In the genomic region with DNA sequence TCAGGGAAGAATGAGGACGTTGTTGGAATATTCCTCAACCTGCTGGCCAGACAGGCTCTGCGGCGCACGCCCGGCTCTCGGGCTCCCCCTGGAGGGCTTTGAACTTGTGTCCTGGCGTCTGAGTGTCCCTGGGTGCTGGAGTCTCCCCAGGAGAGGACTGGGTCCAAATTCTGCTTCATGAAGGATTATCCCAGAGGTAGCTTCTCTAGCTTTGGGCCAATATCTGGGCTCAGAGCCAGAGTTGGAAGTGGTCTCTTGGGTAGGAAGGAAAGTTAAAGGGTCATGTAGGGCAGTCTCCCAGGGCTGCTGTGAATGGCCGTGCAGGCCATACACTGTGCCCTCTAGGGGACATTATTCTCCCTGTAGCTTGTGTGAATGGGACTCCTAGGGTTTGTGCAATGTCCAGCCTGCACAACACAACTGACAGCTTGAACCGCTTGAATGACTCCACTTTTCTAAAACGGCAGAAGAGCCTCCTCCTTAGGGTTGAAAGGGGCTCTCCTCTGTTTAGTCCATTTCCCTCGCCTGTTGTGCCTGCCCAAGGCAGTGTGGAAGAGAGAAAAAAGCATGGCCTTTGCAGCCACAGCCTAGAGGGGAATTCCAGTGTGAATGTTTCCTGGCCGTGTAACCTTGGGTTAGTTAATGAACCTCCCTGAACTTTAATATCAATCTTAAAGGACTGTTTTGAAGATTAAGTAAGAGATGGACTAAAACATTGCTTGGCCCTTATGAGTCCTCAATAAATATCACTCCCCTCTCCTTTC, we compare ENCODE assay signal across 8 cellular contexts.
DNase-seq lines count a peak whose midpoint lies in the region; TF ChIP-seq lines count a peak whose summit lies in the region.

No MANE protein-coding gene starts in this region.

- H3K27me3 Mint-ChIP-seq in chondrocyte (ENCODE audit: low read depth): peaks cover 79% of the 10 kb centered on the region

- peak; percentile 71 for DNase-seq in COLO829 (ENCODE audit: low spot score)
- DNase-seq in H7: peak; percentile 90
- DNase-seq in NCI-H2196 (lab: John Stamatoyannopoulos, UW; ENCODE audit: unreplicated experiment): peak; percentile 86
- DNase-seq in activated CD4-positive, CD25-positive, alpha-beta regulatory T cell (lab: John Stamatoyannopoulos, UW): peak in 3 of 4 experiments; percentile 13 to 40 (median 15)
- DNase-seq in chondrocyte (ENCODE audit: low spot score): peak; percentile 84
- peak; percentile 70 to 72 for DNase-seq in stimulated activated CD4-positive, alpha-beta T cell treated with anti-CD3 and anti-CD28 coated beads, Interleukin-2, amount 100 ng/mL, for 48 hours
- no peak for DNase-seq in OCI-M2 (lab: John Stamatoyannopoulos, UW; ENCODE audit: unreplicated experiment)

- TF ChIP-seq CTCF in chondrocyte (IDR thresholded peaks at IDR 0.05): peak; percentile 93

- peak overlapping the region; percentile 40 for H3K27ac ChIP-seq in layer of hippocampus (ENCODE audit: low read depth, low read length)

- H3K36me3 ChIP-seq in H7 (replicated peaks; ENCODE audit: control insufficient read depth, insufficient read depth, low read length): no peaks in the 10 kb centered on the region

- no peak overlapping the region for H3K4me3 Mint-ChIP-seq in chondrocyte (ENCODE audit: unreplicated experiment)

- no peaks in the 10 kb centered on the region for H3K9me3 Mint-ChIP-seq in chondrocyte (ENCODE audit: low read depth)

- no peak overlapping the region for H3K27ac Mint-ChIP-seq in chondrocyte (ENCODE audit: unreplicated experiment)

- no peaks in the 10 kb centered on the region for H3K36me3 Mint-ChIP-seq in chondrocyte (ENCODE audit: low read depth)

- H3K27me3 ChIP-seq in H7 (ENCODE audit: control insufficient read depth, insufficient read depth, low read length): peaks cover 1% of the 10 kb centered on the region; the same call in 1 of the 2 replicates
- no peaks in the 10 kb centered on the region for H3K27me3 ChIP-seq in layer of hippocampus (ENCODE audit: control insufficient read depth, insufficient read depth, low read length)

- H3K4me1 Mint-ChIP-seq in chondrocyte (ENCODE audit: low read depth): no peaks in the 10 kb centered on the region

- H3K4me3 ChIP-seq in H7 (ENCODE audit: insufficient read depth, low read depth, low read length): no peak overlapping the region
